ENCODE assay signal across 12 cellular contexts in the genomic region with DNA sequence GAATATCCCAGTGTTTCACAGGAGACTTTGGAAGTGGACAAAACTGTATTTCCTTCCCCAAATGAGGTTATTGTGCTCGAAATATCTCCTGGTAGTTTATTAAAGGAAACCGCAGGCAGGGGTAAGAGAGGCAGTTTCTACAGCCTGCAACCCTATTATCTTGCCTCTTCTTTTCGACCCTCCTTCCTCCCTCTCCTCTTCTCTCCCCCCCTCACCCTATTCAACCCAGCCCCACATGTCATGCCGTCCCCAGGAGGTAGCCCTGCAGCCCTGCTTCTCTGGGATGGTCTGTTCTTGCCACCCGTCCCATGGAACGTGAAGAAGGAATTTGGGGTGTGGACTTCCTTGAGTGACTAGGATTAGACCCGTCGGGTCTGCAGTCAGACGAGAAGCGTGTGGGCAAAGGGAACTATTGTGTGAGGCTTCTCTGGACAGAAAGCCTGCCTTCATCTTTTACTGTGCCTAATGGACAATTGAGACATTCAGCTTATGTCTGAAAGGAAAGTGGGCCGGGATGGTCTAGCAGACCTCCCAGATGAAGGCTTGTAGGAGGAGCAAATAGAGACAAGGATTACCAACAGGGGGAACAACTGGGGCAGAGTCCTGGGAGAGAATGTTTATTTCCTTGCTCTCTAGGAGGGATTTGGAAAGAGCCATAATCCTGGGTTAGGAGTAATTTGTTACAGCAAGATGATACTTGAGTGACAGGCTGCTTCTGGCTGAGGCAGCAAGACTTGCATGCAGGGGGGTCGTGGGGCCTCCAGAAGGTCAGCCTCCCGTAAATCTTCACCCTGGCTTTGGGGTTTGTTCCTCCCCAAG.
DNase-seq lines count a peak whose midpoint lies in the region; ATAC-seq and TF ChIP-seq lines count a peak whose summit lies in the region.
"Had no signal": no experiment of that assay in that cellular context is flagged by ENCODE, and none has a peak within 500 bp of the region (broad histone marks: within the 10 kb centered on the region; RNA-seq: fewer than 3 reads in every experiment).

No MANE protein-coding gene starts in this region.

- DNase-seq in AG04450 (ENCODE audit: low read depth, low spot score) (no peak), Panc1 (ENCODE audit: low read depth, low spot score) (no peak), fibroblast of lung (ENCODE audit: low read depth in 2 of 2) (peak; percentile 18 to 30), neural crest cell (ENCODE audit: low read depth, low spot score) (peak; percentile 43), NCI-H1105 treated with DMSO at 0.1 percent for 48 hours (lab: John Stamatoyannopoulos, UW) (no peak)
- DNase-seq in activated effector memory CD4-positive, alpha-beta T cell treated with anti-CD3 and anti-CD28 coated beads, Interleukin-2, amount 50 U/mL, for 16 hours, result no peak
- no peak for DNase-seq in activated CD8-positive, alpha-beta memory T cell treated with anti-CD3 and anti-CD28 coated beads, Interleukin-2, amount 50 U/mL, for 48 hours
- DNase-seq: activated B cell treated with CpG ODN at 0.5 μM for 24 hours, NCI-H187 had no signal

- H3K4me2 ChIP-seq in fibroblast of lung (ENCODE audit: extremely low read depth, insufficient read depth, low read length), result peak overlapping the region; percentile 28

- H3K36me3 ChIP-seq in Panc1 (ENCODE audit: control insufficient read depth, insufficient read depth, low read length) (no peaks in the 10 kb centered on the region), fibroblast of lung (ENCODE audit: control insufficient read depth, insufficient read depth, low read length) (no peaks in the 10 kb centered on the region)

- in situ Hi-C loops in Panc1 (cut with HindIII; ENCODE audit: low pct_unique_long_range_greater_than_20kb, low sequenced_read_pairs), result no loop called here

- CTCF ChIA-PET in AG04450 (lab: Charles Lee), result no interaction called here
- CTCF ChIA-PET in Panc1 (lab: Charles Lee), result no interaction called here

- TF ChIP-seq CTCF in AG04450 (IDR thresholded peaks at IDR 0.05; ENCODE audit: low read depth, low read length) (0 out of 2 replicates have a peak, but pooled peaks have one; percentile 4), Panc1 (IDR thresholded peaks at IDR 0.05) (no peak), fibroblast of lung (conservative IDR thresholded peaks at IDR 0.05 in 1 of 2, IDR thresholded peaks at IDR 0.05 in 1 of 2; ENCODE audit: low read depth in 1 of 2, low read length in 2 of 2) (peak in 1 of 2 donors; percentile 8), neural crest cell (conservative IDR thresholded peaks at IDR 0.05) (no peak)

- POLR2A ChIA-PET in AG04450 (lab: Yijun Ruan, JAX), result no interaction called here
- POLR2A ChIA-PET in Panc1 (lab: Charles Lee), result no interaction called here

- H2AFZ ChIP-seq in fibroblast of lung (ENCODE audit: low read length), result no peak overlapping the region

- no peaks in the 10 kb centered on the region for H3K36me3 Mint-ChIP-seq in neural crest cell (ENCODE audit: low read depth)

- H3K27ac ChIP-seq in AG04450 (ENCODE audit: low read depth, low read length), result no peak overlapping the region
- peak overlapping the region; percentile 71 for H3K27ac ChIP-seq in Panc1 (ENCODE audit: low read length)
- H3K27ac ChIP-seq in fibroblast of lung (ENCODE audit: insufficient read depth, low read length), result no peak overlapping the region

- peaks cover 55% of the 10 kb centered on the region for H3K4me1 ChIP-seq in Panc1 (ENCODE audit: control insufficient read depth, insufficient read depth, low read length)
- H3K4me1 ChIP-seq in fibroblast of lung (ENCODE audit: control insufficient read depth, extremely low read depth, insufficient read depth, low read length), result peaks cover 12% of the 10 kb centered on the region

- H3K4me1 Mint-ChIP-seq in neural crest cell, result peaks cover 54% of the 10 kb centered on the region
- H3K4me1 Mint-ChIP-seq: activated B cell treated with CpG ODN at 0.5 μM for 24 hours had no signal

- no peaks in the 10 kb centered on the region for H4K20me1 ChIP-seq in fibroblast of lung (ENCODE audit: control insufficient read depth, extremely low read depth, insufficient read depth, low read length)

- no peak overlapping the region for H3K4me3 ChIP-seq in AG04450 (ENCODE audit: low read depth, low read length)
- H3K4me3 ChIP-seq in Panc1 (ENCODE audit: low read depth in 2 of 2, low read length in 2 of 2), result no peak overlapping the region
- H3K4me3 ChIP-seq in fibroblast of lung (replicated peaks in 1 of 4; ENCODE audit: control extremely low read depth in 1 of 4, insufficient read depth in 1 of 4, low read depth in 3 of 4, low read length in 4 of 4), result no peak overlapping the region

- peak overlapping the region; percentile 66 for H3K4me3 Mint-ChIP-seq in neural crest cell
- H3K4me3 Mint-ChIP-seq: activated B cell treated with CpG ODN at 0.5 μM for 24 hours; stimulated activated naive CD8-positive, alpha-beta T cell treated with anti-CD3 and anti-CD28 coated beads, Interleukin-15, Interleukin-2, amounts not matched to agents 100 ng/mL and 50 ng/mL, for 24 hours had no signal

- H3K9ac ChIP-seq in fibroblast of lung (ENCODE audit: insufficient read depth, low read length), result no peak overlapping the region

- H3K9me3 ChIP-seq in AG04450 (ENCODE audit: control insufficient read depth, insufficient read depth, low read length) (no peaks in the 10 kb centered on the region), Panc1 (ENCODE audit: control insufficient read depth, insufficient read depth, low read depth, low read length) (no peaks in the 10 kb centered on the region), fibroblast of lung (ENCODE audit: control insufficient read depth, insufficient read depth, low read depth, low read length) (no peaks in the 10 kb centered on the region)

- peak overlapping the region; percentile 12 for H3K27ac Mint-ChIP-seq in neural crest cell (ENCODE audit: unreplicated experiment)
- H3K27ac Mint-ChIP-seq: activated B cell treated with CpG ODN at 0.5 μM for 24 hours; stimulated activated naive CD8-positive, alpha-beta T cell treated with anti-CD3 and anti-CD28 coated beads, Interleukin-15, Interleukin-2, amounts not matched to agents 100 ng/mL and 50 ng/mL, for 24 hours had no signal

- peak; percentile 35 for ATAC-seq in Panc1
- no peak for ATAC-seq in HG03342 (IDR thresholded peaks at IDR 0.05; ENCODE audit: unreplicated experiment)

- BruUV-seq in Panc1 (replicated peaks; lab: Mats Ljungman, UMichigan), result no TSS peak

- intact Hi-C loops in Panc1 (cut with micrococcal nuclease; ENCODE audit: unreplicated experiment), result no loop called here

- no peaks in the 10 kb centered on the region for H3K9me3 Mint-ChIP-seq in neural crest cell
- H3K9me3 Mint-ChIP-seq: activated B cell treated with CpG ODN at 0.5 μM for 24 hours; CD14-positive monocyte; stimulated activated naive CD8-positive, alpha-beta T cell treated with anti-CD3 and anti-CD28 coated beads, Interleukin-15, Interleukin-2, amounts not matched to agents 100 ng/mL and 50 ng/mL, for 24 hours had no signal

- peaks cover 2% of the 10 kb centered on the region for H3K27me3 Mint-ChIP-seq in neural crest cell (ENCODE audit: low read depth)

- no peaks in the 10 kb centered on the region for H3K27me3 ChIP-seq in AG04450 (ENCODE audit: control insufficient read depth, insufficient read depth, low read length)
- no peaks in the 10 kb centered on the region for H3K27me3 ChIP-seq in Panc1 (ENCODE audit: control insufficient read depth, insufficient read depth, low read length)
- H3K27me3 ChIP-seq in fibroblast of lung (ENCODE audit: control insufficient read depth, insufficient read depth, low read length), result no peaks in the 10 kb centered on the region

- peaks cover 13% of the 10 kb centered on the region for H3K79me2 ChIP-seq in fibroblast of lung (ENCODE audit: control insufficient read depth, insufficient read depth, low read length)

Comparison
In these comparisons a context has a peak if more than half of its experiments do, and no peak if none do; other contexts are left out.
1. DNase-seq: peak in fibroblast of lung (2 of 2) and neural crest cell (single experiment); none in AG04450 (single experiment), Panc1 (single experiment), NCI-H1105 treated with DMSO at 0.1 percent for 48 hours (single experiment), activated effector memory CD4-positive, alpha-beta T cell treated with anti-CD3 and anti-CD28 coated beads, Interleukin-2, amount 50 U/mL, for 16 hours (single experiment) and activated CD8-positive, alpha-beta memory T cell treated with anti-CD3 and anti-CD28 coated beads, Interleukin-2, amount 50 U/mL, for 48 hours (single experiment).